27 cellular contexts compared by ENCODE assay signal in the genomic region with DNA sequence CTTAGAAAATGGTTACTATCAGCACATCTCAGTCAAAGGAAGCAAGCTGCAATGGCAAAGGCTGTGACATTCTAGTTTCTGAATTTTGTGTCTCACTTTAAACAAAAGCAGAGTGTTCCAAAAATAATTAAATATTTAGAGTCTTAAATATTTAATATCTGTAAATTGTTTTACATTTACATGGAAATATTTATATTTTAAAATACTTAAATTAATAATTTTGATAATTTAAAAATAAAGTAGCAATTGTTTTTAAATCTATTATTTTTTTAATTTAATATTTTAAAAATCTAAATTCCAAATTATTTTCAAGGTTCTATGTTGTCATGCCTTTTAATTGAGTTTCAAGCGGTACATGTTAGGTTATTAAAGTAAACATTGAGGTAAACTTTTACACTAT.
"Had no signal": no experiment of that assay in that cellular context is flagged by ENCODE, and none has a peak within 500 bp of the region (broad histone marks: within the 10 kb centered on the region; RNA-seq: fewer than 3 reads in every experiment).

No MANE protein-coding gene starts in this region.

- H3K36me3 ChIP-seq: gastroesophageal sphincter, heart right ventricle, neutrophil, prostate gland, sigmoid colon, spleen, tibial artery had no signal

- H3K27me3 ChIP-seq: dorsolateral prefrontal cortex, gastroesophageal sphincter, heart right ventricle, neutrophil, sigmoid colon, spleen, testis, tibial artery had no signal

- H3K9me3 ChIP-seq: gastroesophageal sphincter, heart right ventricle, mucosa of descending colon, neutrophil, prostate gland, sigmoid colon, testis, tibial artery had no signal

- H3K4me3 ChIP-seq: dorsolateral prefrontal cortex, gastroesophageal sphincter, heart right ventricle, lung, mucosa of descending colon, prostate gland, sigmoid colon, spleen, testis, tibial artery had no signal

- H3K27ac ChIP-seq: dorsolateral prefrontal cortex, epithelial cell of prostate, gastroesophageal sphincter, heart right ventricle, neutrophil, parathyroid adenoma, prostate gland, sigmoid colon, spleen, testis, tibial artery had no signal

- H3K4me1 ChIP-seq: heart right ventricle, parathyroid adenoma, prostate gland, spleen, testis, tibial artery had no signal

- ATAC-seq: esophagus mucosa; gastroesophageal sphincter; heart right ventricle; left ventricle myocardium superior; mucosa of descending colon; natural killer cell treated with Interleukin-12 subunit alpha and Interleukin-12 subunit beta and Interleukin-15 and Interleukin-18, amount 100 ng/mL, for 72 hours; right cardiac atrium; stimulated activated memory B cell treated with anti-CD40 and anti-IgM and Interleukin-4, amounts not matched to agents 10 μg/mL and 1 μg/mL and 100 μg/mL, for 72 hours; stimulated activated naive CD8-positive, alpha-beta T cell treated with anti-CD3 and anti-CD28 coated beads, Interleukin-15, Interleukin-2, amounts not matched to agents 100 U/mL and 50 U/mL, for 24 hours had no signal

- DNase-seq: cerebellar nuclear complex; dorsolateral prefrontal cortex; effector CD4-positive, alpha-beta T cell; foreskin fibroblast; heart right ventricle; hippocampal formation; islet precursor cell; left ventricle myocardium superior; mucosa of descending colon; naive B cell; right cardiac atrium; sigmoid colon; spleen; stimulated activated CD4-positive, alpha-beta T cell treated with anti-CD3 and anti-CD28 coated beads, Interleukin-4, amount 100 ng/mL, for 4 hours; stimulated activated naive CD8-positive, alpha-beta T cell treated with anti-CD3 and anti-CD28 coated beads, Interleukin-15, Interleukin-2, amounts not matched to agents 100 U/mL and 50 U/mL, for 24 hours; substantia nigra; testis; tibial artery had no signal
